ENCODE assay signal across 8 cellular contexts in the genomic region with DNA sequence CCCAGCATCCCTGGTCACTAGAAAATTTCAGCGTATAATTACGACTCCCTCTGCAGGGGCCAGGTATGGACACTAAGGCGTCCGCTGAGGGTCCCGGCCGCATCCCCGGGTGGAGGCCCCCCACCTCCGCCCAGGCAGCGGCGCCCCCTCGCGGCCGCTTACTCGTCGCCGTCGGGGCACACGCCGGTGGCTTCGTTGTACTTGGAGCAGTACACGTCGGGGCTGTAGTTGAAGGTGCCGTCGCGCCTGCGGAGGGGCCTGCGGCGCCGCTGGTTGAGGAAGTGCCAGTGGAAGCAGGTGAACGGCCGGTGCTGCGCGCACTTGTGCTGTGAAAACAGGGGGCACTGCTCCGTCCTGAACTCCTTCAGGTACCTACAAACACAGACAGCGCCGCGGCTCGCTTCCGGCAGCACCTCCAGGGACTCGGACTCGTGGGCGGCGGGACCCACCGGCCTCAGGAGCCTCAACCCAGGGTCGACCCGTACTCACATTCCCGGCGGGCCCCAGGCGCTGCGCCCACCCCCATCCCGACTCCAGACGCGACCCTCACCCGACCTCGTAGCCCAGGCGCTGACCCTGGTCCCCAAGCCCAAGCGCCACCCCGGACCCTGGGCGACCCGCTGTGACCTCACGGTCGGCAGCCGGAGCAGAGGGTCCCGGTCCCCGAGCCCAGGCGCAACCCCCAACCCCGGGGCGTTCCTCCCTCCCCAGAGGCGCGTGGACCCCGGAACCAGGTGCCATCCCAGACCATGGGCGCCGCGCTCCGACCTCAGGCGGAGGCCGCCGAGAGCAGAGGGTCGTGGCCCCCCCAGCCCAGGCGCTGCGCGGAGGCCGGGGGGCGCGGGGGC. TPM values are rescaled to one million over a fixed set of nuclear protein-coding genes. Genes with fewer than 3 reads are reported as not detected.
DNase-seq lines count a peak whose midpoint lies in the region; ATAC-seq, FAIRE-seq and TF ChIP-seq lines count a peak whose summit lies in the region.

No MANE protein-coding gene starts in this region.

- peaks cover 22% of the 10 kb centered on the region; the same call in 2 of the 3 replicates for H3K4me1 ChIP-seq in A549
- no peaks in the 10 kb centered on the region for H3K4me1 ChIP-seq in right cardiac atrium (ENCODE audit: control insufficient read depth, insufficient read depth, low read length)
- H3K4me1 ChIP-seq in gastrocnemius medialis, result peaks cover 15 to 28% of the 10 kb centered on the region in 2 donors

- H3K4me3 ChIP-seq in A549 (peak overlapping the region; percentile 89), right cardiac atrium (ENCODE audit: low read length) (peak overlapping the region; percentile 95), gastrocnemius medialis (peak overlapping the region; percentile 92 to 97 (median 94))

- TF ChIP-seq RAD21 in A549 (conservative IDR thresholded peaks at IDR 0.05 in 1 of 2, IDR thresholded peaks at IDR 0.05 in 1 of 2), result peak; percentile 39 to 62

- TF ChIP-seq POLR2A in A549 (IDR thresholded peaks at IDR 0.05; ENCODE audit: low read length), result no peak
- no peak for TF ChIP-seq POLR2A in gastrocnemius medialis (IDR thresholded peaks at IDR 0.05)

- H3K27me3 ChIP-seq in right cardiac atrium (ENCODE audit: control insufficient read depth, insufficient read depth) (no peaks in the 10 kb centered on the region), gastrocnemius medialis (no peaks in the 10 kb centered on the region)

- H3K36me3 ChIP-seq in gastrocnemius medialis, result peaks cover 0 to 8% of the 10 kb centered on the region in 2 donors

- no peak for FAIRE-seq in A549 (lab: Jason Lieb, UNC)

- ATAC-seq in A549 (peak; percentile 74 to 75), right cardiac atrium (peak; percentile 49 to 51), gastrocnemius medialis (peak; percentile 31 to 47), HG02973 (IDR thresholded peaks at IDR 0.05; ENCODE audit: unreplicated experiment) (no peak)

- intact Hi-C loops in right cardiac atrium (cut with DNase I), result loop anchor here in 1 of 4 donors (10.0 kb wide), 1 partner anchor 109 kb away; a partner anchor contains a TSS
- intact Hi-C loops in gastrocnemius medialis (cut with DNase I; ENCODE audit: low total_unique reads), result loop anchor here (1.0 kb wide), 1 partner anchor 51 kb away; no protein-coding TSS in a partner anchor

- DNase-seq in A549 (ENCODE audit: low read depth in 1 of 2, low spot score in 1 of 2) (peak; percentile 61 to 79), GM13976 (ENCODE audit: low spot score) (peak; percentile 82), HUDEP-2 (lab: John Stamatoyannopoulos, UW; ENCODE audit: unreplicated experiment in 76 of 76) (peak in 56 of 76 experiments; percentile 2 to 64 (median 38)), SKM-1 (lab: John Stamatoyannopoulos, UW; ENCODE audit: unreplicated experiment) (peak; percentile 20), right cardiac atrium (peak; percentile 51 to 85 (median 85)), gastrocnemius medialis (peak in 1 of 2 donors; percentile 27)
- peak; percentile 25 for DNase-seq in activated naive CD8-positive, alpha-beta T cell treated with anti-CD3 and anti-CD28 coated beads, Interleukin-2, amount 50 U/mL, for 16 hours (ENCODE audit: low read depth, low spot score)

- in situ Hi-C loops in GM13976 (cut with MboI; ENCODE audit: low sequenced_read_pairs, unreplicated experiment), result no loop called here
- in situ Hi-C loops in gastrocnemius medialis (cut with MboI; ENCODE audit: low sequenced_read_pairs in 4 of 4), result loop anchor here in 1 of 4 donors (10.0 kb wide), 1 partner anchor 49 kb away; no protein-coding TSS in a partner anchor

- H3K27ac ChIP-seq in A549, result peak overlapping the region; percentile 83 to 91
- H3K27ac ChIP-seq in right cardiac atrium (ENCODE audit: low read length), result peak overlapping the region; percentile 72
- H3K27ac ChIP-seq in gastrocnemius medialis, result peak overlapping the region; percentile 84 to 90 (median 86)

- TF ChIP-seq EP300 in A549 (IDR thresholded peaks at IDR 0.05), result no peak

- POLR2A ChIA-PET in A549 (lab: Yijun Ruan, JAX), result no interaction called here

- peak; percentile 78 for TF ChIP-seq CTCF in A549 (IDR thresholded peaks at IDR 0.05)
- TF ChIP-seq CTCF in GM13976 (IDR thresholded peaks at IDR 0.05; ENCODE audit: borderline replicate concordance, control extremely low read depth, extremely low read depth, insufficient read depth, missing control alignments), result peak; percentile 88
- peak; percentile 25 to 69 (median 60) for TF ChIP-seq CTCF in gastrocnemius medialis (IDR thresholded peaks at IDR 0.05 in 4 of 5, conservative IDR thresholded peaks at IDR 0.05 in 1 of 5)

- WGBS in A549 (ENCODE audit: missing lambda C conversion rate), result 13% methylated on average over 33 of the region's 85 CpGs
- WGBS in right cardiac atrium, result 3% methylated on average over 85 of the region's 85 CpGs

- peak overlapping the region; percentile 95 for H3K4me2 ChIP-seq in A549

- CTCF ChIA-PET in A549 (lab: Yijun Ruan, JAX), result interaction anchor here (0.9 to 3.2 kb wide), 3 partner anchors 12 to 51 kb away, joined by 3 to 19 read pairs (median 4); no protein-coding TSS in a partner anchor

- H3K9me3 ChIP-seq in A549 (no peaks in the 10 kb centered on the region), right cardiac atrium (ENCODE audit: control insufficient read depth, low read length) (no peaks in the 10 kb centered on the region), gastrocnemius medialis (no peaks in the 10 kb centered on the region)

TF ChIP-seq in A549, 52 proteins besides CTCF, POLR2A, EP300 and RAD21 (continues in another document):
- TF ChIP-seq, protein P1, sequence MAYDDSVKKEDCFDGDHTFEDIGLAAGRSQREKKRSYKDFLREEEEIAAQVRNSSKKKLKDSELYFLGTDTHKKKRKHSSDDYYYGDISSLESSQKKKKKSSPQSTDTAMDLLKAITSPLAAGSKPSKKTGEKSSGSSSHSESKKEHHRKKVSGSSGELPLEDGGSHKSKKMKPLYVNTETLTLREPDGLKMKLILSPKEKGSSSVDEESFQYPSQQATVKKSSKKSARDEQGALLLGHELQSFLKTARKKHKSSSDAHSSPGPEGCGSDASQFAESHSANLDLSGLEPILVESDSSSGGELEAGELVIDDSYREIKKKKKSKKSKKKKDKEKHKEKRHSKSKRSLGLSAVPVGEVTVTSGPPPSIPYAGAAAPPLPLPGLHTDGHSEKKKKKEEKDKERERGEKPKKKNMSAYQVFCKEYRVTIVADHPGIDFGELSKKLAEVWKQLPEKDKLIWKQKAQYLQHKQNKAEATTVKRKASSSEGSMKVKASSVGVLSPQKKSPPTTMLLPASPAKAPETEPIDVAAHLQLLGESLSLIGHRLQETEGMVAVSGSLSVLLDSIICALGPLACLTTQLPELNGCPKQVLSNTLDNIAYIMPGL (CRISPR knock-in tag; IDR thresholded peaks at IDR 0.05; ENCODE audit: borderline replicate concordance), result peak; percentile 66; the same call in 1 of the 2 replicates
- no peak for TF ChIP-seq RFX5 (IDR thresholded peaks at IDR 0.05)
- TF ChIP-seq ESRRA (IDR thresholded peaks at IDR 0.05; ENCODE audit: borderline replicate concordance, low read length), result no peak
- peak; percentile 51; the same call in 1 of the 2 replicates for TF ChIP-seq KDM1A (IDR thresholded peaks at IDR 0.05; ENCODE audit: low read depth)
- no peak for TF ChIP-seq GATA3 (IDR thresholded peaks at IDR 0.05; ENCODE audit: borderline replicate concordance)
- TF ChIP-seq, protein P2, sequence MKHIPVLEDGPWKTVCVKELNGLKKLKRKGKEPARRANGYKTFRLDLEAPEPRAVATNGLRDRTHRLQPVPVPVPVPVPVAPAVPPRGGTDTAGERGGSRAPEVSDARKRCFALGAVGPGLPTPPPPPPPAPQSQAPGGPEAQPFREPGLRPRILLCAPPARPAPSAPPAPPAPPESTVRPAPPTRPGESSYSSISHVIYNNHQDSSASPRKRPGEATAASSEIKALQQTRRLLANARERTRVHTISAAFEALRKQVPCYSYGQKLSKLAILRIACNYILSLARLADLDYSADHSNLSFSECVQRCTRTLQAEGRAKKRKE (CRISPR knock-in tag; IDR thresholded peaks at IDR 0.05; ENCODE audit: low read depth), result no peak

RNA-seq across cellular contexts. Expression of a gene that starts 0.6 kb away (rescaled TPM):
- 17.2 and 20.7 TPM in 2 replicates for polyA plus RNA-seq in A549 (2011; rRNA removed)
- polyA plus RNA-seq in A549 (2012; cell fraction: cytosol; rRNA removed), result 47.0 and 63.2 TPM in 2 replicates
- polyA plus RNA-seq in A549 (2012; cell fraction: nucleus; rRNA removed), result 182 and 202 TPM in 2 replicates
- 37.6 to 41.2 TPM (median 38.2 TPM) in 3 replicates for polyA plus RNA-seq in A549 (2017; fragmentation: RNase III; extraction: RNeasy Plus Mini Kit Qiagen cat#74134 plus additional on column Dnase treatment)
- 6.3 and 10.8 TPM in 2 replicates for polyA minus RNA-seq in A549 (2011; rRNA and poly(A)+ RNA removed)
- 10 to 100 TPM in 3 of 4 donors, 1 to 10 TPM in 1; 6.3 to 16.4 (median 14.2) TPM for total RNA-seq in right cardiac atrium
- 8.7 TPM for polyA plus RNA-seq in right cardiac atrium
- 10 to 100 TPM; 31.8 to 38.8 (median 35.8) TPM for total RNA-seq in gastrocnemius medialis

RNA-seq across cellular contexts. Expression of a gene that starts 6.6 kb away (rescaled TPM):
- polyA plus RNA-seq in A549 (2011; rRNA removed), result 33.0 and 35.4 TPM in 2 replicates
- 44.4 and 52.5 TPM in 2 replicates for polyA plus RNA-seq in A549 (2012; cell fraction: cytosol; rRNA removed)
- polyA plus RNA-seq in A549 (2012; cell fraction: nucleus; rRNA removed), result 33.0 and 37.6 TPM in 2 replicates
- 21.5 to 23.6 TPM (median 23.0 TPM) in 3 replicates for polyA plus RNA-seq in A549 (2017; fragmentation: RNase III; extraction: RNeasy Plus Mini Kit Qiagen cat#74134 plus additional on column Dnase treatment)
- polyA minus RNA-seq in A549 (2011; rRNA and poly(A)+ RNA removed), result 7.6 and 15.3 TPM in 2 replicates
- 10 to 100 TPM in 3 of 4 donors, 1 to 10 TPM in 1; 9.5 to 12.1 (median 11.5) TPM for total RNA-seq in right cardiac atrium
- 18.7 TPM for polyA plus RNA-seq in right cardiac atrium
- total RNA-seq in gastrocnemius medialis, result 10 to 100 TPM; 11.3 to 33.0 (median 20.9) TPM

RNA-seq across cellular contexts. Expression of a gene that starts 17.0 kb away (rescaled TPM):
- polyA plus RNA-seq in A549 (2011; rRNA removed) (not detected in 2 replicates), A549 (2017; fragmentation: RNase III; extraction: RNeasy Plus Mini Kit Qiagen cat#74134 plus additional on column Dnase treatment) (not detected in 3 replicates), right cardiac atrium (0.18 TPM)
- polyA plus RNA-seq in A549 (2012; cell fraction: cytosol; rRNA removed), result not detected in 2 replicates
- polyA plus RNA-seq in A549 (2012; cell fraction: nucleus; rRNA removed), result not detected in 2 replicates
- polyA minus RNA-seq in A549 (2011; rRNA and poly(A)+ RNA removed), result not detected in 2 replicates
- total RNA-seq in right cardiac atrium (under 1 TPM in 1 of 4 donors, not detected in 3; 0.26 TPM), gastrocnemius medialis (not detected)

RNA-seq across cellular contexts. Expression of a gene that starts 30.4 kb away (rescaled TPM):
- polyA plus RNA-seq in A549 (2011; rRNA removed) (0.16 and 0.34 TPM in 2 replicates), A549 (2017; fragmentation: RNase III; extraction: RNeasy Plus Mini Kit Qiagen cat#74134 plus additional on column Dnase treatment) (0.49 to 0.74 TPM (median 0.70 TPM) in 3 replicates), right cardiac atrium (0.50 TPM)
- polyA plus RNA-seq in A549 (2012; cell fraction: cytosol; rRNA removed), result 0.30 and 0.32 TPM in 2 replicates
- 1.6 and 2.0 TPM in 2 replicates for polyA plus RNA-seq in A549 (2012; cell fraction: nucleus; rRNA removed)
- not detected in 2 replicates for polyA minus RNA-seq in A549 (2011; rRNA and poly(A)+ RNA removed)
- total RNA-seq in right cardiac atrium (1 to 10 TPM in 2 of 4 donors, under 1 TPM in 2; 0.39 to 1.8 (median 0.89) TPM), gastrocnemius medialis (under 1 TPM in 1 of 4 donors, not detected in 3; 0.40 TPM)
